11 cellular contexts compared by ENCODE assay signal in the genomic region with DNA sequence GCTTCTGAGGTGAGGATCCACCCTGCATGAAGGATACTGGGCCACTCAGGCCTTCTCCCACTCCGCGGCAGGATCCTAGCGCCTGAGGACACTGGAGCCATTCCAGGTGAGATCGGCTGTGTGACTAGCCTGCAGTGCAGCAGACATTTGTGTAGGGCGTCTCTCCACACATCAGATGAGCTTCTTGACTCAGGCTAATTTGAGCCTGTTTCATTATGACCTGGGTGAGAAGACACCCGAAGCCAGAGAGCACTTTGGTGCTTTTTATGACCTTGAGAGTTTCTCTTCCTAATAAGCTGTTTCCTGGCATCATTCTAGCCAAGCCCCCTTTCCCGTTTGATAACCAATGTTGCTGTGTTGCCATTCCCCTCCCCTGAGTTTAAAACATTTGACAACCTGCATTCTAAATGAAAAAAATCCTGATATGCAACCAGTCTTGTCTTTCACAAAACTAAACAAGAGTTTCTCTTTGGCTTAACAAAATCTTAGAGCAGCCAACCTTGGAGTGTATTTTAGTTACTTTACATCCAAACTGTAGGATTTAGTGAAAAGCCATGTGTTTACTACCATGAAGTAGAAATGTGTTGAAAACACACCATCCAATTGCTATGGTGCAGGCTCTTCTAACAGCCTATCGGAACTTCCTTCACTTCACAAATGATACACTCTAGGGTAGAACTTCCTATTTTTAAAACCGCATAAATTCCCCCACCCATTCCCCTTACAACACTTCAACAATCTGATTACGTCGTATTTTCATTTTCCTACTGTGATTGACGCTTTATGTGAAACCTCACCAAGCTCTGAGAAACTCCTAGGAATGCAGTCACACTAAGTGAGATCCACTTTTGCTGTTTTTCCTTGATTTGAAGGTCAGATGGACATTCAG.
DNase-seq lines count a peak whose midpoint lies in the region; ATAC-seq and TF ChIP-seq lines count a peak whose summit lies in the region.
"Had no signal": no experiment of that assay in that cellular context is flagged by ENCODE, and none has a peak within 500 bp of the region (broad histone marks: within the 10 kb centered on the region; RNA-seq: fewer than 3 reads in every experiment).

No MANE protein-coding gene starts in this region.

- H3K9me3 Mint-ChIP-seq in activated naive CD4-positive, alpha-beta T cell treated with anti-CD3 and anti-CD28 coated beads for 36 hours: peaks cover 8% of the 10 kb centered on the region
- H3K9me3 Mint-ChIP-seq in stimulated activated naive B cell treated with anti-CD40 and anti-IgM and Interleukin-4, amounts not matched to agents 10 μg/mL and 1 μg/mL and 100 μg/mL, for 72 hours: peaks cover 4 to 5% of the 10 kb centered on the region in 2 donors

- no peaks in the 10 kb centered on the region for H3K9me2 ChIP-seq in SU-DHL-6 (replicated peaks; ENCODE audit: insufficient read depth, low read length)

- H3K4me3 ChIP-seq in SU-DHL-6 (ENCODE audit: insufficient read depth, low read length, poor library complexity, severe bottlenecking): no peak overlapping the region
- H3K4me3 ChIP-seq in sigmoid colon: no peak overlapping the region
- H3K4me3 ChIP-seq: pancreas had no signal

- no peaks in the 10 kb centered on the region for H3K36me3 ChIP-seq in SU-DHL-6 (ENCODE audit: low read length)
- H3K36me3 ChIP-seq in sigmoid colon: no peaks in the 10 kb centered on the region
- H3K36me3 ChIP-seq: pancreas had no signal

- H3K4me3 Mint-ChIP-seq in activated naive CD4-positive, alpha-beta T cell treated with anti-CD3 and anti-CD28 coated beads for 36 hours: peak overlapping the region; percentile 17
- peak overlapping the region; percentile 65 to 66 for H3K4me3 Mint-ChIP-seq in stimulated activated naive B cell treated with anti-CD40 and anti-IgM and Interleukin-4, amounts not matched to agents 10 μg/mL and 1 μg/mL and 100 μg/mL, for 72 hours

- peaks cover 0 to 10% (median 9%) of the 10 kb centered on the region in 4 donors for H3K4me1 ChIP-seq in sigmoid colon
- H3K4me1 ChIP-seq: pancreas had no signal

- no peak for TF ChIP-seq EP300 in sigmoid colon (IDR thresholded peaks at IDR 0.05)

- peak; percentile 70 for DNase-seq in activated naive CD4-positive, alpha-beta T cell treated with anti-CD3 and anti-CD28 coated beads for 36 hours
- no peak for DNase-seq in activated naive CD4-positive, alpha-beta T cell (lab: John Stamatoyannopoulos, UW)
- peak; percentile 58 for DNase-seq in stimulated activated naive B cell treated with anti-CD40 and anti-IgM and Interleukin-4, amounts not matched to agents 10 μg/mL and 1 μg/mL and 100 μg/mL, for 72 hours
- no peak for DNase-seq in LoVo (ENCODE audit: low spot score)
- no peak for DNase-seq in sigmoid colon
- no peak for DNase-seq in NCI-H1417 (lab: John Stamatoyannopoulos, UW)
- DNase-seq: cortex of kidney, NCI-H345, pancreas had no signal

- H3K27me3 ChIP-seq in SU-DHL-6 (ENCODE audit: low read length) (no peaks in the 10 kb centered on the region), sigmoid colon (no peaks in the 10 kb centered on the region)
- H3K27me3 ChIP-seq: pancreas had no signal

- TF ChIP-seq CTCF in SU-DHL-6 (IDR thresholded peaks at IDR 0.05; ENCODE audit: insufficient read depth, low read length, poor library complexity, severe bottlenecking) (no peak), sigmoid colon (IDR thresholded peaks at IDR 0.05) (no peak)

- H3K36me3 Mint-ChIP-seq in activated naive CD4-positive, alpha-beta T cell treated with anti-CD3 and anti-CD28 coated beads for 36 hours (ENCODE audit: low read depth): no peaks in the 10 kb centered on the region
- peaks cover 2 to 6% of the 10 kb centered on the region in 2 donors for H3K36me3 Mint-ChIP-seq in stimulated activated naive B cell treated with anti-CD40 and anti-IgM and Interleukin-4, amounts not matched to agents 10 μg/mL and 1 μg/mL and 100 μg/mL, for 72 hours

- H3K27me3 Mint-ChIP-seq in activated naive CD4-positive, alpha-beta T cell treated with anti-CD3 and anti-CD28 coated beads for 36 hours (ENCODE audit: low read depth): no peaks in the 10 kb centered on the region
- no peaks in the 10 kb centered on the region for H3K27me3 Mint-ChIP-seq in stimulated activated naive B cell treated with anti-CD40 and anti-IgM and Interleukin-4, amounts not matched to agents 10 μg/mL and 1 μg/mL and 100 μg/mL, for 72 hours

- no peaks in the 10 kb centered on the region for H3K9me3 ChIP-seq in SU-DHL-6 (ENCODE audit: insufficient read depth, low read length)
- no peaks in the 10 kb centered on the region for H3K9me3 ChIP-seq in sigmoid colon
- H3K9me3 ChIP-seq: pancreas had no signal

- ATAC-seq in HG02943 (IDR thresholded peaks at IDR 0.05; ENCODE audit: low read depth, unreplicated experiment): peak; percentile 58
- ATAC-seq in stimulated activated naive B cell treated with anti-CD40 and anti-IgM and Interleukin-4, amounts not matched to agents 10 μg/mL and 1 μg/mL and 100 μg/mL, for 72 hours (replicated peaks): peak; percentile 81 to 87

- H3K27ac ChIP-seq in SU-DHL-6 (ENCODE audit: low read depth, low read length): no peak overlapping the region
- H3K27ac ChIP-seq in sigmoid colon: no peak overlapping the region
- H3K27ac ChIP-seq: pancreas had no signal

- 55 to 76% methylated on average over 12 of the region's 12 CpGs for WGBS in sigmoid colon, 2 donors

- CTCF ChIA-PET in activated naive CD4-positive, alpha-beta T cell treated with anti-CD3 and anti-CD28 coated beads for 36 hours (lab: Charles Lee): interaction anchor here (1.3 kb wide), 1 partner anchor 208 kb away, joined by 4 read pairs; no protein-coding TSS in a partner anchor

- intact Hi-C loops in activated naive CD4-positive, alpha-beta T cell treated with anti-CD3 and anti-CD28 coated beads for 36 hours (cut with micrococcal nuclease): loop anchor here (1.0 to 2.0 kb wide), 9 partner anchors 28 to 378 kb away; partner anchors contain the start of gene RFX8
- intact Hi-C loops in sigmoid colon (cut with DNase I): no loop called here

- peak overlapping the region; percentile 60 for H2AFZ ChIP-seq in SU-DHL-6 (ENCODE audit: low read depth, low read length, severe bottlenecking)

- peaks cover 39% of the 10 kb centered on the region for H3K4me1 Mint-ChIP-seq in activated naive CD4-positive, alpha-beta T cell treated with anti-CD3 and anti-CD28 coated beads for 36 hours (ENCODE audit: low read depth)
- H3K4me1 Mint-ChIP-seq in stimulated activated naive B cell treated with anti-CD40 and anti-IgM and Interleukin-4, amounts not matched to agents 10 μg/mL and 1 μg/mL and 100 μg/mL, for 72 hours: peaks cover 60 to 96% of the 10 kb centered on the region in 2 donors

- H3K79me2 ChIP-seq in SU-DHL-6 (ENCODE audit: insufficient read depth, low read length): no peaks in the 10 kb centered on the region

- H3K4me2 ChIP-seq in SU-DHL-6 (ENCODE audit: low read depth, low read length, poor library complexity, severe bottlenecking): peak overlapping the region; percentile 42

- no peak for TF ChIP-seq POLR2A in sigmoid colon (IDR thresholded peaks at IDR 0.05)

- no peak overlapping the region for H3K9ac ChIP-seq in SU-DHL-6 (ENCODE audit: low read length)

- H3F3A ChIP-seq in SU-DHL-6 (ENCODE audit: insufficient read depth): no peaks in the 10 kb centered on the region

- no peaks in the 10 kb centered on the region for H4K20me1 ChIP-seq in SU-DHL-6 (ENCODE audit: low read depth, low read length)

- peak overlapping the region; percentile 90 for H3K27ac Mint-ChIP-seq in activated naive CD4-positive, alpha-beta T cell treated with anti-CD3 and anti-CD28 coated beads for 36 hours
- H3K27ac Mint-ChIP-seq in stimulated activated naive B cell treated with anti-CD40 and anti-IgM and Interleukin-4, amounts not matched to agents 10 μg/mL and 1 μg/mL and 100 μg/mL, for 72 hours: peak overlapping the region; percentile 96

Comparison
In these comparisons a context has a peak if more than half of its experiments do, and no peak if none do; other contexts are left out.
1. DNase-seq: peak in activated naive CD4-positive, alpha-beta T cell treated with anti-CD3 and anti-CD28 coated beads for 36 hours (single experiment) and stimulated activated naive B cell treated with anti-CD40 and anti-IgM and Interleukin-4, amounts not matched to agents 10 μg/mL and 1 μg/mL and 100 μg/mL, for 72 hours (single experiment); none in activated naive CD4-positive, alpha-beta T cell (0 of 4), LoVo (single experiment), sigmoid colon (single experiment) and NCI-H1417 (0 of 3).